Comparison of ENCODE assay signal across 8 cellular contexts in the genomic region with DNA sequence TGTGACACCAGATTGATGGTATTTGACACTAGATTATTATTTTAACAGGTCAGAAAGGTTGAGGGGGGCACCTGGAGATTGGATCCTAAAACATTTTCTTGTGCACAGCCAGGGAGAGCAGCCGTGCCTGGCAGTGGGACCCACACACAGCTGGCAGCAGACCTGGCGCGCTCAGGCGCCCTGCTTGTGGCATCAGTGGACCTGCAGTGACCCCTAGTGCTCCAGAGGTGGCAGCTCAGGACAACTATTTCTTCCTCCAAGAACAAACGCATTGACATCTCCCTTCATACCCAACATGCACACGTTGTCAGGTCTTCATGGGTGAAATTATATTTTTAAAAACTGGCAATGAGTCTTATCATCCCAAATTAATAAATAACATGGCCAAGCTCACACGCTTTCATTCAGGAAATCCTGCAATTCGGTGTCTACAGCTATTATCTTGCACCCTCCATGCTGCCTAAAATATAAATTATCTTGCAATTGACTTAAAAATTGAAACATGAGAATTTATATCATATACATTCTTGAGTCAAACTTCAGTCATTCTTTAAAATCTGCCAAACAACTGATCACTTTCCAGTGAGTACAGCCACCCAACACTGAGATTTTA. TPM values are rescaled to one million over a fixed set of nuclear protein-coding genes. Genes with fewer than 3 reads are reported as not detected.
DNase-seq lines count a peak whose midpoint lies in the region; ATAC-seq and TF ChIP-seq lines count a peak whose summit lies in the region.

No MANE protein-coding gene starts in this region.

- no peaks in the 10 kb centered on the region for H3K79me2 ChIP-seq in SU-DHL-6 (ENCODE audit: insufficient read depth, low read length)

- DNase-seq in activated CD4-positive, alpha-beta T cell treated with anti-CD3 and anti-CD28 coated beads, Interleukin-2, amount 10 ng/mL, durations not matched to agents 7 days and 5 days, result peak; percentile 9
- no peak for DNase-seq in activated CD4-positive, alpha-beta T cell treated with anti-CD3 and anti-CD28 coated beads, Interleukin-2, amount 50 U/mL, for 4 hours
- peak; percentile 76 for DNase-seq in NCI-H1092 treated with DMSO at 0.1 percent for 48 hours (lab: John Stamatoyannopoulos, UW)
- peak; percentile 12 to 22 for DNase-seq in heart right ventricle
- DNase-seq in retinal pigment epithelial cell (ENCODE audit: low read depth), result peak; percentile 35

- no peaks in the 10 kb centered on the region for H3K27me3 Mint-ChIP-seq in activated CD4-positive, alpha-beta T cell treated with anti-CD3 and anti-CD28 coated beads, Interleukin-2, amount 10 ng/mL, durations not matched to agents 7 days and 5 days

- no peak overlapping the region for H3K27ac Mint-ChIP-seq in activated CD4-positive, alpha-beta T cell treated with anti-CD3 and anti-CD28 coated beads, Interleukin-2, amount 10 ng/mL, durations not matched to agents 7 days and 5 days

- H3K27ac ChIP-seq in SU-DHL-6 (ENCODE audit: low read depth, low read length) (no peak overlapping the region), heart right ventricle (no peak overlapping the region)

- whole genome bisulfite sequencing in heart right ventricle, 2 donors, result 3% methylated on average over 8 of the region's 8 CpGs

- TF ChIP-seq CTCF in SU-DHL-6 (IDR thresholded peaks at IDR 0.05; ENCODE audit: insufficient read depth, low read length, poor library complexity, severe bottlenecking) (peak; percentile 53), heart right ventricle (IDR thresholded peaks at IDR 0.05) (peak; percentile 18 to 71 (median 61)), retinal pigment epithelial cell (conservative IDR thresholded peaks at IDR 0.05; ENCODE audit: low read depth, low read length) (peak; percentile 96)

- H4K20me1 ChIP-seq in SU-DHL-6 (ENCODE audit: low read depth, low read length), result no peaks in the 10 kb centered on the region

- no peaks in the 10 kb centered on the region for H3K36me3 ChIP-seq in SU-DHL-6 (ENCODE audit: low read length)
- H3K36me3 ChIP-seq in heart right ventricle, result no peaks in the 10 kb centered on the region

- H2AFZ ChIP-seq in SU-DHL-6 (ENCODE audit: low read depth, low read length, severe bottlenecking), result no peak overlapping the region

- CTCF ChIA-PET in activated CD4-positive, alpha-beta T cell treated with anti-CD3 and anti-CD28 coated beads, Interleukin-2, amount 10 ng/mL, durations not matched to agents 7 days and 5 days (lab: Charles Lee), result no interaction called here

- POLR2A ChIA-PET in activated CD4-positive, alpha-beta T cell treated with anti-CD3 and anti-CD28 coated beads, Interleukin-2, amount 10 ng/mL, durations not matched to agents 7 days and 5 days (lab: Charles Lee), result no interaction called here

- intact Hi-C loops in heart right ventricle (cut with DNase I), result loop anchor here in 7 of 10 donors (5.0 to 10.0 kb wide), 6 partner anchors 1129 to 1657 kb away; a partner anchor contains a TSS

- H3K9ac ChIP-seq in SU-DHL-6 (ENCODE audit: low read length), result no peak overlapping the region

- no peak overlapping the region for H3K4me3 Mint-ChIP-seq in activated CD4-positive, alpha-beta T cell treated with anti-CD3 and anti-CD28 coated beads, Interleukin-2, amount 10 ng/mL, durations not matched to agents 7 days and 5 days

- H3K4me3 ChIP-seq in SU-DHL-6 (ENCODE audit: insufficient read depth, low read length, poor library complexity, severe bottlenecking), result no peak overlapping the region
- no peak overlapping the region for H3K4me3 ChIP-seq in heart right ventricle
- H3K4me3 ChIP-seq in retinal pigment epithelial cell (ENCODE audit: low read length), result no peak overlapping the region

- no peaks in the 10 kb centered on the region for H3K9me3 Mint-ChIP-seq in activated CD4-positive, alpha-beta T cell treated with anti-CD3 and anti-CD28 coated beads, Interleukin-2, amount 10 ng/mL, durations not matched to agents 7 days and 5 days

- no peaks in the 10 kb centered on the region for H3K9me2 ChIP-seq in SU-DHL-6 (replicated peaks; ENCODE audit: insufficient read depth, low read length)

- H3K4me2 ChIP-seq in SU-DHL-6 (ENCODE audit: low read depth, low read length, poor library complexity, severe bottlenecking), result no peak overlapping the region

- ATAC-seq in GM21786 (IDR thresholded peaks at IDR 0.05; ENCODE audit: unreplicated experiment) (peak; percentile 80), heart right ventricle (peak in 5 of 8 donors; percentile 58 to 84 (median 73)), GM18498 (IDR thresholded peaks at IDR 0.05; ENCODE audit: unreplicated experiment) (no peak)

- H3K4me1 Mint-ChIP-seq in activated CD4-positive, alpha-beta T cell treated with anti-CD3 and anti-CD28 coated beads, Interleukin-2, amount 10 ng/mL, durations not matched to agents 7 days and 5 days, result no peaks in the 10 kb centered on the region

- no peaks in the 10 kb centered on the region for H3K27me3 ChIP-seq in SU-DHL-6 (ENCODE audit: low read length)
- peaks cover 0 to 61% (median 23%) of the 10 kb centered on the region in 7 donors for H3K27me3 ChIP-seq in heart right ventricle

- H3K9me3 ChIP-seq in SU-DHL-6 (ENCODE audit: insufficient read depth, low read length) (no peaks in the 10 kb centered on the region), heart right ventricle (no peaks in the 10 kb centered on the region)

- H3K4me1 ChIP-seq in heart right ventricle, result no peaks in the 10 kb centered on the region

- no peaks in the 10 kb centered on the region for H3K36me3 Mint-ChIP-seq in activated CD4-positive, alpha-beta T cell treated with anti-CD3 and anti-CD28 coated beads, Interleukin-2, amount 10 ng/mL, durations not matched to agents 7 days and 5 days (ENCODE audit: low read depth)

- no peaks in the 10 kb centered on the region for H3F3A ChIP-seq in SU-DHL-6 (ENCODE audit: insufficient read depth)

RNA-seq across cellular contexts. Expression of a gene that starts 7.7 kb away (rescaled TPM):
- total RNA-seq in activated CD4-positive, alpha-beta T cell treated with anti-CD3 and anti-CD28 coated beads, Interleukin-2, amount 10 ng/mL, durations not matched to agents 7 days and 5 days, result not detected
- not detected for total RNA-seq in heart right ventricle
- not detected for polyA plus RNA-seq in heart right ventricle

Comparison
In these comparisons a context has a peak if more than half of its experiments do, and no peak if none do; other contexts are left out.
1. DNase-seq: peak in activated CD4-positive, alpha-beta T cell treated with anti-CD3 and anti-CD28 coated beads, Interleukin-2, amount 10 ng/mL, durations not matched to agents 7 days and 5 days (single experiment), NCI-H1092 treated with DMSO at 0.1 percent for 48 hours (single experiment), heart right ventricle (2 of 2) and retinal pigment epithelial cell (single experiment); none in activated CD4-positive, alpha-beta T cell treated with anti-CD3 and anti-CD28 coated beads, Interleukin-2, amount 50 U/mL, for 4 hours (0 of 2).
2. Peak in every context shown above with its lines, with median percentiles within 50 percentile points of each other: CTCF ChIP-seq.